7 cellular contexts compared by ENCODE assay signal in the genomic region with DNA sequence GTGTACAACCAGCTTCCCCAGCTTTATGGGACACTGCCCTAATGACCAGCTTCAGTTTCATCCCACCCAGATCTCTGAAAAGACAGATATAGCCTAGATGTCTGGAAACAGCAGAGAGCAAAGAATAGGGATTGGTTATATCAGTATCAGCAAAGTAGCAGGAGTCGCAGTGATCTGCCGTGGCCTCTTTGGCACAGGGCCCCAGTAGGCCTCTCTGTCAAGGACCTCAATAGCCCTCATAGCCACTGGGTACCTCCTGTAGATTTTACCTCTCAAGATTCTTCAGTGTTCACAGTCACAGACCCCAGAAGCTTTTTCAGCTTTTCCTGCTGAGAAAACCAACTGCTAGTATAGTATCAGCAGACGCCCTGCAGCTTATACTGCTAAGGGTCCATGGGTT.
"Had no signal": no experiment of that assay in that cellular context is flagged by ENCODE, and none has a peak within 500 bp of the region (broad histone marks: within the 10 kb centered on the region; RNA-seq: fewer than 3 reads in every experiment).

No MANE protein-coding gene starts in this region.

- H3K4me2 ChIP-seq: GM23338 had no signal

- FAIRE-seq: H54, HTR-8/SVneo, K562 had no signal

- H2AFZ ChIP-seq: GM23338 had no signal

- ATAC-seq: GM23338, K562 had no signal

- H3K4me3 ChIP-seq: GM23338, K562 had no signal

- DNase-seq: H9, HCEC 1CT, IMR-90 had no signal
